32 cellular contexts compared by ENCODE assay signal in the genomic region with DNA sequence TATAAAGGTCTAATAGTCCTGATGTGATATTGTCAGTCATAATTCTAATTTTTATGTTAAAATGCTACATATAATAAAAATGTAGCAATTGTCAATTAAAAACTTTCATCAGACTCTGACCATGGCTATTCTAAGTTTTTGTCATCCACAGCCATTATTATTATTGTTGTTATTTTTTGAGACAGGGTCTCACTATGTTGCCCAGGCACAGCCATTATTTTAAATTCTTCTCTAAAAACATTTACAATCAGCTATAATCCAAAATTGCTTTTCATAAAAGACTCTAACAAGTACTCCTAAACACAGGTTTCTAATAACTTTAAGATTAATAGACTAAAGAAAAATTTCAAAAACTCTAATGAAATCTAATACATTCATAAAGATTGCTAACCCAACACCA.
"Had no signal": no experiment of that assay in that cellular context is flagged by ENCODE, and none has a peak within 500 bp of the region (broad histone marks: within the 10 kb centered on the region; RNA-seq: fewer than 3 reads in every experiment).

No MANE protein-coding gene starts in this region.

- DNase-seq: activated effector memory CD4-positive, alpha-beta T cell treated with anti-CD3 and anti-CD28 coated beads, Interleukin-2, amount 50 U/mL, for 16 hours; activated effector memory CD4-positive, alpha-beta T cell treated with Interleukin-2 at 50 U/mL for 16 hours; activated gamma-delta T cell; activated gamma-delta T cell treated with Interleukin-2 at 50 U/mL for 16 hours; activated naive CD4-positive, alpha-beta T cell; activated naive CD4-positive, alpha-beta T cell treated with anti-CD3 and anti-CD28 coated beads for 36 hours; activated naive CD4-positive, alpha-beta T cell treated with anti-CD3 and anti-CD28 coated beads, Interleukin-2, amount 10 ng/mL, durations not matched to agents 7 days and 5 days; activated naive CD4-positive, alpha-beta T cell treated with anti-CD3 and anti-CD28 coated beads, Interleukin-2, amount 50 U/mL, for 16 hours; activated naive CD4-positive, alpha-beta T cell treated with Interleukin-2 at 50 U/mL for 16 hours; activated naive CD8-positive, alpha-beta T cell treated with anti-CD3 and anti-CD28 coated beads for 36 hours; activated naive CD8-positive, alpha-beta T cell treated with anti-CD3 and anti-CD28 coated beads, Interleukin-2, amount 10 ng/mL, durations not matched to agents 7 days and 5 days; activated naive CD8-positive, alpha-beta T cell treated with anti-CD3 and anti-CD28 coated beads, Interleukin-2, amount 50 U/mL, for 24 hours; activated T-cell treated with anti-CD3 and anti-CD28 coated beads, Interleukin-2, amount 50 U/mL, for 24 hours; activated T-cell treated with anti-CD3 and anti-CD28 coated beads, Interleukin-2, amount 50 U/mL, for 4 hours; activated T-cell treated with anti-CD3 and anti-CD28 coated beads, Interleukin-2, amount 50 U/mL, for 48 hours; activated T-cell treated with anti-CD3 and anti-CD28 coated beads, Interleukin-2, amount 50 U/mL, for 72 hours; adrenal gland; amniotic stem cell; amygdala; anterior cingulate cortex; aorta; body of pancreas; brain microvascular endothelial cell; caudate nucleus; central memory CD4-positive, alpha-beta T cell; cerebellar nuclear complex had no signal

- H3K9me3 ChIP-seq: adrenal gland, ascending aorta, body of pancreas had no signal

- H3K4me1 ChIP-seq: adrenal gland, ascending aorta, body of pancreas had no signal

- H3K36me3 ChIP-seq: adrenal gland, ascending aorta, brain microvascular endothelial cell, cardiac muscle cell had no signal

- H3K4me3 ChIP-seq: adrenal gland, ascending aorta, body of pancreas, cardiac muscle cell had no signal

- ATAC-seq: activated naive CD4-positive, alpha-beta T cell treated with anti-CD3 and anti-CD28 coated beads, Interleukin-2, amount 50 U/mL, for 72 hours; activated naive CD8-positive, alpha-beta T cell treated with anti-CD3 and anti-CD28 coated beads, Interleukin-2, amount 50 U/mL, for 24 hours; activated T-cell treated with anti-CD3 and anti-CD28 coated beads, Interleukin-2, amount 50 U/mL, for 4 hours; activated T-cell treated with anti-CD3 and anti-CD28 coated beads, Interleukin-2, amount 50 U/mL, for 72 hours; activated T-helper 17 cell treated with anti-CD3 and anti-CD28 coated beads, Interleukin-2, amount 50 U/mL, for 72 hours; body of pancreas had no signal

- H3K27ac ChIP-seq: adrenal gland, ascending aorta, body of pancreas, brain microvascular endothelial cell, cardiac muscle cell had no signal

- H3K27me3 ChIP-seq: adrenal gland, ascending aorta, body of pancreas, brain microvascular endothelial cell, cardiac muscle cell had no signal

- FAIRE-seq: astrocyte, bronchial epithelial cell had no signal
